8 cellular contexts compared by ENCODE assay signal in the genomic region with DNA sequence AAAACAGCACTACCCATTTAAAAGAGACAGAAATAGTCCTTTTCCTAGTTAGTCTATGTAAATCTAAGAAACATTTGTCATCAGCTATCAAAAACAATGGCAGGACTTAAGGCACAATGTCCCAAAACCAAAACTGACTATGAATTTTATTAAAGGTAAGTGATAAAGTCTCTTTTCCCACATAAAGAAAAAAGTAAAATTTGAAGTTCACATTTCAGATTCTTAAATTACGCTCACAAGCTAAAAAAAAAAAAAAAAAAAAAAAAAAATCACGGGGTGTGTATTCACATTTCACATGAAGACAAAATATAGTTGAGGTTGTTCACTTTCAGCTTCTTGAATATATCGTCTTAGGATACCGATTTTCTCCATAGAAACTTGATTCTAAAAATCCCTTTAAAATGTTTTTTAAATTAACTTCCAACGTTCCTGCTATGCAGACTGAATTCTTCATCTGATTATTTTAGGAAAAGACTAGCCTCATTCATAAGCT. TPM values are rescaled to one million over a fixed set of nuclear protein-coding genes. Genes with fewer than 3 reads are reported as not detected.
DNase-seq lines count a peak whose midpoint lies in the region; TF ChIP-seq lines count a peak whose summit lies in the region.

No MANE protein-coding gene starts in this region.

- no peaks in the 10 kb centered on the region for H3K27me3 Mint-ChIP-seq in nephron progenitor cell (ENCODE audit: low read depth, poor library complexity)

- H3K27ac Mint-ChIP-seq in nephron progenitor cell: peak overlapping the region; percentile 99

- H3K27me3 ChIP-seq in BJ (ENCODE audit: control insufficient read depth, insufficient read depth, low read length): no peaks in the 10 kb centered on the region
- H3K27me3 ChIP-seq in MG63: no peaks in the 10 kb centered on the region
- H3K27me3 ChIP-seq in duodenal mucosa (ENCODE audit: control insufficient read depth in 1 of 2, insufficient read depth in 2 of 2, low read length in 2 of 2): no peaks in the 10 kb centered on the region

- CTCF ChIA-PET in BJ (lab: Yijun Ruan, JAX): interaction anchor here (1.0 to 1.8 kb wide), 4 partner anchors 11 to 73 kb away, joined by 3 to 5 read pairs (median 4); a partner anchor contains a TSS

- peaks cover 42% of the 10 kb centered on the region for H3K4me1 Mint-ChIP-seq in nephron progenitor cell

- H3K9me3 ChIP-seq in MG63 (no peaks in the 10 kb centered on the region), duodenal mucosa (ENCODE audit: control insufficient read depth in 1 of 2, low read length in 2 of 2) (no peaks in the 10 kb centered on the region)

- no peak overlapping the region for H3K27ac ChIP-seq in duodenal mucosa (ENCODE audit: low read depth, low read length)

- H3K4me3 ChIP-seq in BJ (ENCODE audit: low read depth, low read length) (peak overlapping the region; percentile 72), MG63 (peak overlapping the region; percentile 88), duodenal mucosa (ENCODE audit: low read depth in 1 of 2, low read length in 2 of 2) (peak overlapping the region; percentile 93 to 99)

- TF ChIP-seq CTCF in BJ (IDR thresholded peaks at IDR 0.05; ENCODE audit: insufficient read depth, low read depth, low read length) (no peak), nephron progenitor cell (IDR thresholded peaks at IDR 0.05) (no peak)

- H3K4me3 Mint-ChIP-seq in nephron progenitor cell: peak overlapping the region; percentile 97

- H3K36me3 ChIP-seq in BJ (ENCODE audit: control insufficient read depth, insufficient read depth, low read length): peaks cover 1% of the 10 kb centered on the region; the same call in 1 of the 2 replicates
- H3K36me3 ChIP-seq in MG63: no peaks in the 10 kb centered on the region
- no peaks in the 10 kb centered on the region for H3K36me3 ChIP-seq in duodenal mucosa (ENCODE audit: control insufficient read depth in 1 of 2, insufficient read depth in 2 of 2, low read length in 2 of 2)

- H3K9ac ChIP-seq in duodenal mucosa (ENCODE audit: low read depth in 1 of 2, low read length in 2 of 2): peak overlapping the region; percentile 8 to 73

- H3K36me3 Mint-ChIP-seq in nephron progenitor cell (ENCODE audit: low read depth): peaks cover 18% of the 10 kb centered on the region

- POLR2A ChIA-PET in BJ (lab: Charles Lee): interaction anchor here (0.6 to 0.7 kb wide), 4 partner anchors 19 to 383 kb away, joined by 4 to 15 read pairs (median 8); no protein-coding TSS in a partner anchor

- H3K4me1 ChIP-seq in duodenal mucosa (ENCODE audit: control insufficient read depth in 1 of 2, insufficient read depth in 2 of 2, low read length in 2 of 2): peaks cover 13 to 14% of the 10 kb centered on the region in 2 donors

- DNase-seq in BJ (ENCODE audit: low read depth) (no peak), MG63 (no peak), nephron progenitor cell (no peak), SKM-1 (lab: John Stamatoyannopoulos, UW; ENCODE audit: unreplicated experiment) (no peak), NCI-H2029 (lab: John Stamatoyannopoulos, UW) (no peak)
- no peak for DNase-seq in effector CD4-positive, alpha-beta T cell
- no peak for DNase-seq in stimulated activated CD4-positive, alpha-beta T cell treated with anti-CD3 and anti-CD28 coated beads, Interleukin-4, amount 100 ng/mL, for 24 hours

- H3K9me3 Mint-ChIP-seq in nephron progenitor cell: no peaks in the 10 kb centered on the region

RNA-seq across cellular contexts. Expression of a gene that starts 1.6 kb away (rescaled TPM):
- 91.7 and 260 TPM in 2 replicates for polyA plus RNA-seq in BJ (2011; rRNA removed)
- polyA minus RNA-seq in BJ (2011; rRNA and poly(A)+ RNA removed): 47.9 and 58.2 TPM in 2 replicates
- 65.9 and 77.0 TPM in 2 replicates for total RNA-seq in MG63 (2014; rRNA removed; shearing (Covaris generic); ENCODE audit: low replicate concordance)

RNA-seq across cellular contexts. Expression of a gene that starts 15.2 kb away (rescaled TPM):
- polyA plus RNA-seq in BJ (2011; rRNA removed): 1.7 and 2.2 TPM in 2 replicates
- 0.51 and 0.71 TPM in 2 replicates for polyA minus RNA-seq in BJ (2011; rRNA and poly(A)+ RNA removed)
- not detected in 2 replicates for total RNA-seq in MG63 (2014; rRNA removed; shearing (Covaris generic); ENCODE audit: low replicate concordance)
